1 cellular context compared by ENCODE assay signal in genomic region chr11:120778692-120779490, GRCh38.
TF ChIP-seq lines count a peak whose summit lies in the region.

No MANE protein-coding gene starts in this region.

TF ChIP-seq in GM12878, 131 proteins besides CTCF, POLR2A, EP300 and RAD21 (continued from another document):
- TF ChIP-seq MAX (IDR thresholded peaks at IDR 0.05; ENCODE audit: low read depth, low read length) = no peak
- TF ChIP-seq, protein P1, sequence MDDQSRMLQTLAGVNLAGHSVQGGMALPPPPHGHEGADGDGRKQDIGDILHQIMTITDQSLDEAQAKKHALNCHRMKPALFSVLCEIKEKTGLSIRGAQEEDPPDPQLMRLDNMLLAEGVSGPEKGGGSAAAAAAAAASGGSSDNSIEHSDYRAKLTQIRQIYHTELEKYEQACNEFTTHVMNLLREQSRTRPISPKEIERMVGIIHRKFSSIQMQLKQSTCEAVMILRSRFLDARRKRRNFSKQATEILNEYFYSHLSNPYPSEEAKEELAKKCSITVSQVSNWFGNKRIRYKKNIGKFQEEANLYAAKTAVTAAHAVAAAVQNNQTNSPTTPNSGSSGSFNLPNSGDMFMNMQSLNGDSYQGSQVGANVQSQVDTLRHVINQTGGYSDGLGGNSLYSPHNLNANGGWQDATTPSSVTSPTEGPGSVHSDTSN (IDR thresholded peaks at IDR 0.05; ENCODE audit: insufficient replicate concordance, low read depth, low read length) = no peak
- no peak for TF ChIP-seq ETV6 (conservative IDR thresholded peaks at IDR 0.05 in 1 of 2, IDR thresholded peaks at IDR 0.05 in 1 of 2; ENCODE audit: borderline replicate concordance in 1 of 2, low read depth in 1 of 2)
- TF ChIP-seq CBX3 (IDR thresholded peaks at IDR 0.05; ENCODE audit: borderline replicate concordance, low read depth) = no peak
- TF ChIP-seq CBFB (IDR thresholded peaks at IDR 0.05; ENCODE audit: low read depth) = no peak
- TF ChIP-seq GABPA (IDR thresholded peaks at IDR 0.05; ENCODE audit: low read depth) = no peak
